Comparison of ENCODE assay signal across 1 cellular context in genomic region chr2:200609027-200609614, GRCh38.
TF ChIP-seq lines count a peak whose summit lies in the region.

No MANE protein-coding gene starts in this region.

TF ChIP-seq in A549, 52 proteins besides CTCF, POLR2A, EP300 and RAD21 (continued from another document):
- TF ChIP-seq REST (IDR thresholded peaks at IDR 0.05): no peak
